ENCODE assay signal across 16 cellular contexts in genomic region chr6:119285908-119286625, GRCh38.
"Had no signal": no experiment of that assay in that cellular context is flagged by ENCODE, and none has a peak within 500 bp of the region (broad histone marks: within the 10 kb centered on the region; RNA-seq: fewer than 3 reads in every experiment).

No MANE protein-coding gene starts in this region.

- H3K36me3 ChIP-seq: breast epithelium, left ventricle myocardium inferior, right atrium auricular region, tibial nerve, vagina had no signal

- H3K9me3 ChIP-seq: breast epithelium, left ventricle myocardium inferior, right atrium auricular region, tibial nerve, vagina had no signal

- H3K4me3 ChIP-seq: breast epithelium, left ventricle myocardium inferior, right atrium auricular region, skin epidermis, tibial nerve, vagina had no signal

- DNase-seq: activated CD4-positive, CD25-positive, alpha-beta regulatory T cell treated with anti-CD3 and anti-CD28 coated beads, Interleukin-2, amount 50 U/mL, for 72 hours; activated naive CD4-positive, alpha-beta T cell treated with Interleukin-2 at 50 U/mL for 16 hours; activated T-cell treated with anti-CD3 and anti-CD28 coated beads for 4 hours; aorta; islet precursor cell; left ventricle myocardium inferior; mesendoderm; nucleus accumbens; stimulated activated CD4-positive, alpha-beta T cell treated with anti-CD3 and anti-CD28 coated beads, Interleukin-4, amount 100 ng/mL, for 24 hours; stimulated activated naive CD4-positive, alpha-beta T cell; substantia nigra had no signal

- H3K4me1 ChIP-seq: breast epithelium, left ventricle myocardium inferior, right atrium auricular region had no signal

- H3K27ac ChIP-seq: breast epithelium, left ventricle myocardium inferior, right atrium auricular region, skin epidermis, tibial nerve, vagina had no signal

- H3K27me3 ChIP-seq: breast epithelium, right atrium auricular region, tibial nerve, vagina had no signal
